In genomic region chr2:30565860-30566358, GRCh38 we compare ENCODE assay signal across 14 cellular contexts.
DNase-seq lines count a peak whose midpoint lies in the region; ATAC-seq and TF ChIP-seq lines count a peak whose summit lies in the region.
"Had no signal": no experiment of that assay in that cellular context is flagged by ENCODE, and none has a peak within 500 bp of the region (broad histone marks: within the 10 kb centered on the region; RNA-seq: fewer than 3 reads in every experiment).

No MANE protein-coding gene starts in this region.

- H3K36me3 ChIP-seq in colonic mucosa (no peaks in the 10 kb centered on the region), mucosa of stomach (ENCODE audit: control insufficient read depth, insufficient read depth, low read length) (no peaks in the 10 kb centered on the region), upper lobe of right lung (no peaks in the 10 kb centered on the region), Caco-2 (ENCODE audit: control insufficient read depth, insufficient read depth, low read length) (no peaks in the 10 kb centered on the region)

- no peak for TF ChIP-seq CTCF in colonic mucosa (IDR thresholded peaks at IDR 0.05)
- TF ChIP-seq CTCF in upper lobe of right lung (IDR thresholded peaks at IDR 0.05) = no peak
- no peak for TF ChIP-seq CTCF in Caco-2 (IDR thresholded peaks at IDR 0.05; ENCODE audit: insufficient read depth in 1 of 2, low read depth in 1 of 2, low read length in 1 of 2, severe bottlenecking in 1 of 2, unreplicated experiment in 1 of 2)

- BruUV-seq in Caco-2 (replicated peaks; lab: Mats Ljungman, UMichigan) = no TSS peak

- intact Hi-C loops in activated naive CD4-positive, alpha-beta T cell treated with anti-CD3 and anti-CD28 coated beads for 36 hours (cut with micrococcal nuclease) = no loop called here
- intact Hi-C loops in colonic mucosa (cut with DNase I) (no loop called here), upper lobe of right lung (cut with DNase I) (no loop called here), Caco-2 (cut with micrococcal nuclease; ENCODE audit: unreplicated experiment) (no loop called here)

- H3K27me3 ChIP-seq in colonic mucosa (no peaks in the 10 kb centered on the region), mucosa of stomach (ENCODE audit: control insufficient read depth, insufficient read depth, low read length) (no peaks in the 10 kb centered on the region), upper lobe of right lung (no peaks in the 10 kb centered on the region), Caco-2 (replicated peaks; ENCODE audit: control insufficient read depth, insufficient read depth, low read length) (no peaks in the 10 kb centered on the region)
- H3K27me3 ChIP-seq: spleen had no signal

- H3K4me1 Mint-ChIP-seq in activated naive CD4-positive, alpha-beta T cell treated with anti-CD3 and anti-CD28 coated beads for 36 hours (ENCODE audit: low read depth) = peaks cover 3% of the 10 kb centered on the region
- no peaks in the 10 kb centered on the region for H3K4me1 Mint-ChIP-seq in Caco-2 (ENCODE audit: low read depth, unreplicated experiment)

- H3K9me3 ChIP-seq in colonic mucosa (no peaks in the 10 kb centered on the region), mucosa of stomach (ENCODE audit: control insufficient read depth, low read length) (no peaks in the 10 kb centered on the region), upper lobe of right lung (no peaks in the 10 kb centered on the region), Caco-2 (no peaks in the 10 kb centered on the region)
- H3K9me3 ChIP-seq: spleen had no signal

- CTCF ChIA-PET in activated naive CD4-positive, alpha-beta T cell treated with anti-CD3 and anti-CD28 coated beads for 36 hours (lab: Charles Lee) = no interaction called here
- CTCF ChIA-PET in Caco-2 (lab: Charles Lee) = no interaction called here

- ATAC-seq in activated naive CD4-positive, alpha-beta T cell treated with anti-CD3 and anti-CD28 coated beads, Interleukin-2, amount 50 U/mL, for 72 hours = peak; percentile 44 to 87
- ATAC-seq in upper lobe of right lung (no peak), GM18511 (IDR thresholded peaks at IDR 0.05; ENCODE audit: unreplicated experiment) (no peak)

- H3K27ac Mint-ChIP-seq in activated naive CD4-positive, alpha-beta T cell treated with anti-CD3 and anti-CD28 coated beads, Interleukin-2, amount 50 U/mL, for 72 hours = peak overlapping the region; percentile 10 to 94
- no peak overlapping the region for H3K27ac Mint-ChIP-seq in activated naive CD4-positive, alpha-beta T cell treated with anti-CD3 and anti-CD28 coated beads for 36 hours
- no peak overlapping the region for H3K27ac Mint-ChIP-seq in Caco-2 (ENCODE audit: unreplicated experiment)

- H3K27me3 Mint-ChIP-seq in activated naive CD4-positive, alpha-beta T cell treated with anti-CD3 and anti-CD28 coated beads for 36 hours (ENCODE audit: low read depth) = no peaks in the 10 kb centered on the region
- H3K27me3 Mint-ChIP-seq in Caco-2 (ENCODE audit: insufficient read depth, unreplicated experiment) = no peaks in the 10 kb centered on the region

- no peaks in the 10 kb centered on the region for H3K4me1 ChIP-seq in colonic mucosa
- H3K4me1 ChIP-seq in mucosa of stomach (ENCODE audit: control insufficient read depth, insufficient read depth, low read length) = no peaks in the 10 kb centered on the region
- H3K4me1 ChIP-seq in upper lobe of right lung = no peaks in the 10 kb centered on the region
- H3K4me1 ChIP-seq in Caco-2 = no peaks in the 10 kb centered on the region
- H3K4me1 ChIP-seq: spleen had no signal

- H3K9ac ChIP-seq in colonic mucosa (ENCODE audit: low read depth in 2 of 2, low read length in 2 of 2) (no peak overlapping the region), mucosa of stomach (ENCODE audit: low read length) (peak overlapping the region; percentile 9)

- no peak overlapping the region for H3K4me3 Mint-ChIP-seq in activated naive CD4-positive, alpha-beta T cell treated with anti-CD3 and anti-CD28 coated beads for 36 hours
- H3K4me3 Mint-ChIP-seq in Caco-2 (ENCODE audit: unreplicated experiment) = no peak overlapping the region

- peaks cover 0 to 4% of the 10 kb centered on the region in 2 donors for H3K36me3 Mint-ChIP-seq in activated naive CD4-positive, alpha-beta T cell treated with anti-CD3 and anti-CD28 coated beads, Interleukin-2, amount 50 U/mL, for 72 hours
- peaks cover 19% of the 10 kb centered on the region for H3K36me3 Mint-ChIP-seq in activated naive CD4-positive, alpha-beta T cell treated with anti-CD3 and anti-CD28 coated beads for 36 hours (ENCODE audit: low read depth)
- H3K36me3 Mint-ChIP-seq in Caco-2 (ENCODE audit: insufficient read depth, unreplicated experiment) = peaks cover 12% of the 10 kb centered on the region

- H3K27ac ChIP-seq in colonic mucosa (peak overlapping the region; percentile 22), upper lobe of right lung (peak overlapping the region; percentile 21)
- H3K27ac ChIP-seq: WERI-Rb-1 had no signal

- peak in 1 of 2 donors; percentile 22 for DNase-seq in activated naive CD4-positive, alpha-beta T cell treated with anti-CD3 and anti-CD28 coated beads, Interleukin-2, amount 50 U/mL, for 72 hours (ENCODE audit: low spot score in 2 of 2)
- no peak for DNase-seq in activated naive CD4-positive, alpha-beta T cell treated with anti-CD3 and anti-CD28 coated beads for 36 hours
- DNase-seq in colonic mucosa (peak; percentile 22), upper lobe of right lung (no peak), anterior cingulate cortex (lab: John Stamatoyannopoulos, UW) (no peak), Caco-2 (no peak)
- DNase-seq: activated naive CD4-positive, alpha-beta T cell treated with anti-CD3 and anti-CD28 coated beads, Interleukin-2, amount 50 U/mL, for 16 hours; effector memory CD4-positive, alpha-beta T cell; hypothalamus; NCI-H1092; spleen; WERI-Rb-1 had no signal

- H3K4me3 ChIP-seq in colonic mucosa (no peak overlapping the region), mucosa of stomach (ENCODE audit: low read length) (no peak overlapping the region), upper lobe of right lung (no peak overlapping the region), Caco-2 (ENCODE audit: low read depth, low read length) (no peak overlapping the region)
- H3K4me3 ChIP-seq: spleen had no signal

- H3K9me3 Mint-ChIP-seq in activated naive CD4-positive, alpha-beta T cell treated with anti-CD3 and anti-CD28 coated beads, Interleukin-2, amount 50 U/mL, for 72 hours = no peaks in the 10 kb centered on the region
- H3K9me3 Mint-ChIP-seq in activated naive CD4-positive, alpha-beta T cell treated with anti-CD3 and anti-CD28 coated beads for 36 hours = no peaks in the 10 kb centered on the region
- H3K9me3 Mint-ChIP-seq in Caco-2 (ENCODE audit: unreplicated experiment) = no peaks in the 10 kb centered on the region

- POLR2A ChIA-PET in Caco-2 (lab: Charles Lee) = no interaction called here

Comparison
In these comparisons a context has a peak if more than half of its experiments do, and no peak if none do; other contexts are left out.
1. H3K27ac Mint-ChIP-seq: peak in activated naive CD4-positive, alpha-beta T cell treated with anti-CD3 and anti-CD28 coated beads, Interleukin-2, amount 50 U/mL, for 72 hours (2 of 2); none in activated naive CD4-positive, alpha-beta T cell treated with anti-CD3 and anti-CD28 coated beads for 36 hours (single experiment) and Caco-2 (single experiment).
2. ATAC-seq: peak in activated naive CD4-positive, alpha-beta T cell treated with anti-CD3 and anti-CD28 coated beads, Interleukin-2, amount 50 U/mL, for 72 hours (2 of 2); none in upper lobe of right lung (single experiment) and GM18511 (single experiment).